ENCODE assay signal across 12 cellular contexts in genomic region chr1:160362168-160362941, GRCh38. TPM values are rescaled to one million over a fixed set of nuclear protein-coding genes. Genes with fewer than 3 reads are reported as not detected.
DNase-seq lines count a peak whose midpoint lies in the region; ATAC-seq and TF ChIP-seq lines count a peak whose summit lies in the region.
"Had no signal": no experiment of that assay in that cellular context is flagged by ENCODE, and none has a peak within 500 bp of the region (broad histone marks: within the 10 kb centered on the region; RNA-seq: fewer than 3 reads in every experiment).

No MANE protein-coding gene starts in this region.

- BruUV-seq in MCF 10A (replicated peaks; lab: Mats Ljungman, UMichigan) = no TSS peak

- H3K27me3 ChIP-seq in breast epithelium (no peaks in the 10 kb centered on the region), ectodermal cell (ENCODE audit: control insufficient read depth, insufficient read depth, low read length, poor library complexity, severe bottlenecking) (no peaks in the 10 kb centered on the region)
- H3K27me3 ChIP-seq: BE2C, left lung had no signal

- no peak for TF ChIP-seq POLR2A in breast epithelium (IDR thresholded peaks at IDR 0.05)

- H3K9me3 Mint-ChIP-seq in MCF 10A (ENCODE audit: unreplicated experiment) = no peaks in the 10 kb centered on the region
- H3K9me3 Mint-ChIP-seq in stimulated activated effector memory CD8-positive, alpha-beta T cell treated with anti-CD3 and anti-CD28 coated beads, Interleukin-12 subunit alpha, Interleukin-12 subunit beta, amount 100 ng/mL, for 72 hours = no peaks in the 10 kb centered on the region

- H3K36me3 Mint-ChIP-seq in MCF 10A (ENCODE audit: insufficient read depth, unreplicated experiment) = peaks cover 39% of the 10 kb centered on the region
- peaks cover 26% of the 10 kb centered on the region for H3K36me3 Mint-ChIP-seq in stimulated activated effector memory CD8-positive, alpha-beta T cell treated with anti-CD3 and anti-CD28 coated beads, Interleukin-12 subunit alpha, Interleukin-12 subunit beta, amount 100 ng/mL, for 72 hours

- H3K9me3 ChIP-seq in breast epithelium (no peaks in the 10 kb centered on the region), ectodermal cell (ENCODE audit: control insufficient read depth, low read length) (no peaks in the 10 kb centered on the region)
- H3K9me3 ChIP-seq: BE2C, left lung had no signal

- intact Hi-C loops in MCF 10A (cut with micrococcal nuclease) = no loop called here
- intact Hi-C loops in breast epithelium (cut with DNase I; ENCODE audit: low total_unique reads) = no loop called here

- H3K27ac Mint-ChIP-seq in MCF 10A (ENCODE audit: low read depth, unreplicated experiment) = peak overlapping the region; percentile 26
- peak overlapping the region; percentile 77 for H3K27ac Mint-ChIP-seq in stimulated activated effector memory CD8-positive, alpha-beta T cell treated with anti-CD3 and anti-CD28 coated beads, Interleukin-12 subunit alpha, Interleukin-12 subunit beta, amount 100 ng/mL, for 72 hours

- H3K27ac ChIP-seq in breast epithelium (no peak overlapping the region), ectodermal cell (ENCODE audit: insufficient read depth, low read depth, low read length, poor library complexity, severe bottlenecking) (peak overlapping the region; percentile 97)
- H3K27ac ChIP-seq: left lung had no signal

- TF ChIP-seq CTCF in MCF 10A (IDR thresholded peaks at IDR 0.05; ENCODE audit: unreplicated experiment) = no peak
- TF ChIP-seq CTCF in breast epithelium (IDR thresholded peaks at IDR 0.05) = no peak
- no peak for TF ChIP-seq CTCF in GM13977 (IDR thresholded peaks at IDR 0.05; ENCODE audit: extremely low read depth, insufficient read depth, missing control alignments)

- CTCF ChIA-PET in MCF 10A (lab: Yijun Ruan, JAX) = interaction anchor here (0.6 to 9.5 kb wide), 9 partner anchors 8 to 245 kb away, joined by 3 to 122 read pairs (median 4); no protein-coding TSS in a partner anchor

- H3K4me1 Mint-ChIP-seq in MCF 10A (ENCODE audit: insufficient read depth, unreplicated experiment) = peaks cover 5% of the 10 kb centered on the region
- H3K4me1 Mint-ChIP-seq in stimulated activated effector memory CD8-positive, alpha-beta T cell treated with anti-CD3 and anti-CD28 coated beads, Interleukin-12 subunit alpha, Interleukin-12 subunit beta, amount 100 ng/mL, for 72 hours = peaks cover 13% of the 10 kb centered on the region

- H3K4me3 ChIP-seq in breast epithelium (no peak overlapping the region), ectodermal cell (ENCODE audit: insufficient read depth, low read depth, low read length) (no peak overlapping the region)
- H3K4me3 ChIP-seq: left lung had no signal

- peaks cover 4% of the 10 kb centered on the region for H3K27me3 Mint-ChIP-seq in MCF 10A (ENCODE audit: insufficient read depth, unreplicated experiment)

- POLR2A ChIA-PET in MCF 10A (lab: Yijun Ruan, JAX) = interaction anchor here (1.1 to 1.5 kb wide), 2 partner anchors 10 to 18 kb away, joined by 3 to 5 read pairs; no protein-coding TSS in a partner anchor

- H3K4me1 ChIP-seq in breast epithelium = no peaks in the 10 kb centered on the region
- peaks cover 40% of the 10 kb centered on the region for H3K4me1 ChIP-seq in ectodermal cell (ENCODE audit: control insufficient read depth, insufficient read depth, low read length)
- H3K4me1 ChIP-seq: BE2C, left lung had no signal

- WGBS in ectodermal cell, 2 experiments = 28 to 30% methylated on average over 8 of the region's 8 CpGs

- in situ Hi-C loops in GM13977 (cut with MboI; ENCODE audit: low pct_unique_long_range_greater_than_20kb, low sequenced_read_pairs, unreplicated experiment) = no loop called here

- no peak overlapping the region for H3K4me3 Mint-ChIP-seq in MCF 10A (ENCODE audit: unreplicated experiment)
- no peak overlapping the region for H3K4me3 Mint-ChIP-seq in stimulated activated effector memory CD8-positive, alpha-beta T cell treated with anti-CD3 and anti-CD28 coated beads, Interleukin-12 subunit alpha, Interleukin-12 subunit beta, amount 100 ng/mL, for 72 hours

- H3K36me3 ChIP-seq in breast epithelium (peaks cover under 1% of the 10 kb centered on the region), ectodermal cell (ENCODE audit: control insufficient read depth, insufficient read depth, low read length) (peaks cover 5% of the 10 kb centered on the region)

- DNase-seq in MCF 10A (ENCODE audit: unreplicated experiment) (no peak), breast epithelium (ENCODE audit: low spot score in 2 of 2) (no peak), NCI-H460 (ENCODE audit: extremely low read depth, low read depth) (peak; percentile 36), SHP77 treated with DMSO at 0.1 percent for 48 hours (lab: John Stamatoyannopoulos, UW) (no peak), GM13977 (ENCODE audit: low spot score) (no peak)
- DNase-seq in stimulated activated effector memory CD8-positive, alpha-beta T cell treated with anti-CD3 and anti-CD28 coated beads, Interleukin-12 subunit alpha, Interleukin-12 subunit beta, amount 100 ng/mL, for 72 hours (ENCODE audit: low spot score in 2 of 2) = no peak
- DNase-seq: BE2C, left lung, NCI-H2107 had no signal

- no peak for ATAC-seq in stimulated activated effector memory CD8-positive, alpha-beta T cell treated with anti-CD3 and anti-CD28 coated beads, Interleukin-12 subunit alpha, Interleukin-12 subunit beta, amount 100 ng/mL, for 72 hours
- no peak for ATAC-seq in HG03457 (IDR thresholded peaks at IDR 0.05; ENCODE audit: unreplicated experiment)
- ATAC-seq: left lung had no signal

RNA-seq across cellular contexts. Expression of gene NHLH1, which starts 4.5 kb away (rescaled TPM):
- total RNA-seq in MCF 10A (2022) = 0.12 and 0.20 TPM in 2 replicates
- under 1 TPM in 1 of 3 donors, not detected in 2; 0.15 TPM for total RNA-seq in breast epithelium
- total RNA-seq in NCI-H460 (2014; rRNA removed; shearing (Covaris generic)) = 0.27 TPM in 1 of 2 replicates, not detected in the other
- polyA plus RNA-seq in NCI-H460 (2014; cell fraction: nucleus; rRNA removed) = 0.31 TPM in 1 of 2 replicates, not detected in the other
- polyA plus RNA-seq in ectodermal cell (2013, experiment 1 of 4) = 3.9 TPM
- 2.9 TPM for polyA plus RNA-seq in ectodermal cell (2013, experiment 2 of 4)
- polyA plus RNA-seq in ectodermal cell (2013, experiment 3 of 4) = 5.2 TPM
- 8.3 TPM for polyA plus RNA-seq in ectodermal cell (2013, experiment 4 of 4)
- total RNA-seq: bronchial epithelial cell had no signal

RNA-seq across cellular contexts. Expression of gene NCSTN, which starts 19.2 kb away (rescaled TPM):
- 125 and 129 TPM in 2 replicates for total RNA-seq in MCF 10A (2022)
- total RNA-seq in breast epithelium = 10 to 100 TPM; 66.4 to 83.5 (median 76.0) TPM
- total RNA-seq in NCI-H460 (2014; rRNA removed; shearing (Covaris generic)) = 129 and 144 TPM in 2 replicates
- 96.3 and 160 TPM in 2 replicates for polyA plus RNA-seq in NCI-H460 (2014; cell fraction: nucleus; rRNA removed)
- polyA plus RNA-seq in ectodermal cell (2013, experiment 1 of 4) = 118 TPM
- 117 TPM for polyA plus RNA-seq in ectodermal cell (2013, experiment 2 of 4)
- 90.0 TPM for polyA plus RNA-seq in ectodermal cell (2013, experiment 3 of 4)
- 107 TPM for polyA plus RNA-seq in ectodermal cell (2013, experiment 4 of 4)

RNA-seq across cellular contexts. Expression of gene COPA, which starts 19.3 kb away (rescaled TPM):
- total RNA-seq in MCF 10A (2022) (273 and 353 TPM in 2 replicates), breast epithelium (100 to 1,000 TPM; 138 to 170 (median 153) TPM)
- 163 and 184 TPM in 2 replicates for total RNA-seq in NCI-H460 (2014; rRNA removed; shearing (Covaris generic))
- polyA plus RNA-seq in NCI-H460 (2014; cell fraction: nucleus; rRNA removed) = 111 and 128 TPM in 2 replicates
- polyA plus RNA-seq in ectodermal cell (2013, experiment 1 of 4) = 99.5 TPM
- 99.5 TPM for polyA plus RNA-seq in ectodermal cell (2013, experiment 2 of 4)
- polyA plus RNA-seq in ectodermal cell (2013, experiment 3 of 4) = 80.6 TPM
- 97.1 TPM for polyA plus RNA-seq in ectodermal cell (2013, experiment 4 of 4)

RNA-seq across cellular contexts. Expression of gene VANGL2, which starts 38.0 kb away (rescaled TPM):
- total RNA-seq in MCF 10A (2022) = 0.26 and 0.27 TPM in 2 replicates
- 1 to 10 TPM in 2 of 3 donors, under 1 TPM in 1; 0.48 to 7.6 (median 5.6) TPM for total RNA-seq in breast epithelium
- 0.02 TPM in 1 of 2 replicates, not detected in the other for total RNA-seq in NCI-H460 (2014; rRNA removed; shearing (Covaris generic))
- polyA plus RNA-seq in NCI-H460 (2014; cell fraction: nucleus; rRNA removed) = 0.02 TPM in 1 of 2 replicates, not detected in the other
- polyA plus RNA-seq in ectodermal cell (2013, experiment 1 of 4) = 139 TPM
- polyA plus RNA-seq in ectodermal cell (2013, experiment 2 of 4) = 130 TPM
- 107 TPM for polyA plus RNA-seq in ectodermal cell (2013, experiment 3 of 4)
- polyA plus RNA-seq in ectodermal cell (2013, experiment 4 of 4) = 117 TPM
